37 cellular contexts compared by ENCODE assay signal in the genomic region with DNA sequence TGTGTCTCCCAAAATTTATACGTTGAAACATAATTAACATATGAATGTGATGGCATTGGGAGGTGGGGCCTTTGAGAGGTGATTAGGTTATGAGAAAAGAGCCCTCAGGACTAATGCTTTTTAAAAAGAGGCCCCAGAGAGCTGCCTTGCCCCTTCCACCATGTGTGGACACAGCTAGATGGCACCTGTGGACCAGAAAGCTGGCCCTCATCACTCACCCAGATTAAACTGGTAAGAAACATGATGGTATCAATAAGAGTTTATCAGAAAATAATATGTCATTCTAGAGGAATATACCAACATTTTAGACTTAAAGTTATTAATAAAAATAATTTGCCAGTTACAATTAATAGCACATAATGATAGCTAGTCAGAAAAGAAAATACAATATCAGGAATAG.
"Had no signal": no experiment of that assay in that cellular context is flagged by ENCODE, and none has a peak within 500 bp of the region (broad histone marks: within the 10 kb centered on the region; RNA-seq: fewer than 3 reads in every experiment).

No MANE protein-coding gene starts in this region.

- H3K36me3 Mint-ChIP-seq: activated CD4-positive, alpha-beta memory T cell treated with anti-CD3 and anti-CD28 coated beads for 36 hours; activated naive CD4-positive, alpha-beta T cell treated with anti-CD3 and anti-CD28 coated beads, Interleukin-2, amount 10 ng/mL, durations not matched to agents 7 days and 5 days; brain had no signal

- ATAC-seq: activated CD8-positive, alpha-beta T cell treated with anti-CD3 and anti-CD28 coated beads for 36 hours; activated naive CD8-positive, alpha-beta T cell treated with anti-CD3 and anti-CD28 coated beads, Interleukin-2, amount 50 U/mL, for 24 hours; activated T-cell treated with anti-CD3 and anti-CD28 coated beads, Interleukin-2, amount 50 U/mL, for 4 hours; activated T-cell treated with anti-CD3 and anti-CD28 coated beads, Interleukin-2, amount 50 U/mL, for 72 hours; activated T-helper 17 cell treated with anti-CD3 and anti-CD28 coated beads, Interleukin-2, amount 50 U/mL, for 72 hours had no signal

- H3K4me3 Mint-ChIP-seq: activated B cell treated with CpG ODN at 0.5 μM for 24 hours; activated CD4-positive, alpha-beta memory T cell treated with anti-CD3 and anti-CD28 coated beads for 36 hours; activated CD4-positive, alpha-beta T cell treated with anti-CD3 and anti-CD28 coated beads, Interleukin-2, amount 10 ng/mL, durations not matched to agents 24 days and 14 days; activated CD8-positive, alpha-beta T cell treated with anti-CD3 and anti-CD28 coated beads for 36 hours; activated naive CD4-positive, alpha-beta T cell treated with anti-CD3 and anti-CD28 coated beads, Interleukin-2, amount 10 ng/mL, durations not matched to agents 7 days and 5 days; activated naive CD4-positive, alpha-beta T cell treated with anti-CD3 and anti-CD28 coated beads, Interleukin-2, amount 50 U/mL, for 24 hours; activated naive CD8-positive, alpha-beta T cell; activated naive CD8-positive, alpha-beta T cell treated with anti-CD3 and anti-CD28 coated beads, Interleukin-2, amount 10 ng/mL, durations not matched to agents 7 days and 5 days; activated naive CD8-positive, alpha-beta T cell treated with anti-CD3 and anti-CD28 coated beads, Interleukin-2, amount 50 U/mL, for 24 hours; activated T-cell treated with anti-CD3 and anti-CD28 coated beads, Interleukin-2, amount 50 U/mL, for 4 hours; activated T-cell treated with anti-CD3 and anti-CD28 coated beads, Interleukin-2, amount 50 U/mL, for 72 hours; activated T-helper 1 cell treated with anti-CD3 and anti-CD28 coated beads, Interleukin-12 subunit alpha, Interleukin-12 subunit beta, Interleukin-2, Interleukin-4 antibody, amounts not matched to agents 30 ng/mL and 10 ng/mL and 1 ng/mL, durations not matched to agents 14 hours and 24 hours and 36 hours; activated T-helper 17 cell treated with anti-CD3 and anti-CD28 coated beads, Interleukin-2, amount 50 U/mL, for 72 hours; brain; central memory CD8-positive, alpha-beta T cell; T-helper 1 cell treated with Interleukin-12 subunit alpha and Interleukin-12 subunit beta and Interleukin-4 antibody, amounts not matched to agents 30 μg/mL and 1 μg/mL, for 36 hours; T-helper 2 cell treated with Interferon-gamma antibody and Interleukin-4, amounts not matched to agents 5 μg/mL and 100 μg/mL, for 36 hours had no signal

- H3K36me3 ChIP-seq: ascending aorta, cardiac muscle cell had no signal

- H3K27me3 Mint-ChIP-seq: activated B cell treated with CpG ODN at 0.5 μM for 24 hours; activated naive CD8-positive, alpha-beta T cell; central memory CD8-positive, alpha-beta T cell had no signal

- H3K4me1 ChIP-seq: ascending aorta had no signal

- H3K4me3 ChIP-seq: ascending aorta, cardiac muscle cell had no signal

- H3K27ac Mint-ChIP-seq: activated B cell treated with CpG ODN at 0.5 μM for 24 hours; activated CD4-positive, alpha-beta memory T cell treated with anti-CD3 and anti-CD28 coated beads for 36 hours; activated CD4-positive, alpha-beta T cell treated with anti-CD3 and anti-CD28 coated beads, Interleukin-2, amount 10 ng/mL, durations not matched to agents 24 days and 14 days; activated CD8-positive, alpha-beta T cell treated with anti-CD3 and anti-CD28 coated beads for 36 hours; activated naive CD4-positive, alpha-beta T cell treated with anti-CD3 and anti-CD28 coated beads, Interleukin-2, amount 10 ng/mL, durations not matched to agents 7 days and 5 days; activated naive CD4-positive, alpha-beta T cell treated with anti-CD3 and anti-CD28 coated beads, Interleukin-2, amount 50 U/mL, for 24 hours; activated naive CD8-positive, alpha-beta T cell; activated naive CD8-positive, alpha-beta T cell treated with anti-CD3 and anti-CD28 coated beads, Interleukin-2, amount 10 ng/mL, durations not matched to agents 7 days and 5 days; activated naive CD8-positive, alpha-beta T cell treated with anti-CD3 and anti-CD28 coated beads, Interleukin-2, amount 50 U/mL, for 24 hours; activated T-cell treated with anti-CD3 and anti-CD28 coated beads, Interleukin-2, amount 50 U/mL, for 72 hours; activated T-helper 1 cell treated with anti-CD3 and anti-CD28 coated beads, Interleukin-12 subunit alpha, Interleukin-12 subunit beta, Interleukin-2, Interleukin-4 antibody, amounts not matched to agents 30 ng/mL and 10 ng/mL and 1 ng/mL, durations not matched to agents 14 hours and 24 hours and 36 hours; activated T-helper 17 cell treated with anti-CD3 and anti-CD28 coated beads, Interleukin-2, amount 50 U/mL, for 72 hours; brain; T-helper 1 cell treated with Interleukin-12 subunit alpha and Interleukin-12 subunit beta and Interleukin-4 antibody, amounts not matched to agents 30 μg/mL and 1 μg/mL, for 36 hours; T-helper 2 cell treated with Interferon-gamma antibody and Interleukin-4, amounts not matched to agents 5 μg/mL and 100 μg/mL, for 36 hours had no signal

- H3K9me3 ChIP-seq: ascending aorta had no signal

- H3K9me3 Mint-ChIP-seq: activated CD4-positive, alpha-beta T cell treated with anti-CD3 and anti-CD28 coated beads, Interleukin-2, amount 10 ng/mL, durations not matched to agents 24 days and 14 days; activated naive CD4-positive, alpha-beta T cell treated with anti-CD3 and anti-CD28 coated beads, Interleukin-2, amount 10 ng/mL, durations not matched to agents 7 days and 5 days; activated naive CD8-positive, alpha-beta T cell treated with anti-CD3 and anti-CD28 coated beads, Interleukin-2, amount 10 ng/mL, durations not matched to agents 7 days and 5 days; activated T-cell treated with anti-CD3 and anti-CD28 coated beads, Interleukin-2, amount 50 U/mL, for 4 hours; central memory CD8-positive, alpha-beta T cell had no signal

- FAIRE-seq: bronchial epithelial cell, colon, TTC549 had no signal

- DNase-seq: activated B cell treated with CpG ODN at 0.5 μM for 24 hours; activated CD4-positive, alpha-beta memory T cell treated with anti-CD3 and anti-CD28 coated beads for 36 hours; activated CD4-positive, alpha-beta T cell treated with anti-CD3 and anti-CD28 coated beads for 4 hours; activated CD4-positive, alpha-beta T cell treated with anti-CD3 and anti-CD28 coated beads, Interleukin-2, amount 10 ng/mL, durations not matched to agents 24 days and 14 days; activated CD4-positive, alpha-beta T cell treated with anti-CD3 and anti-CD28 coated beads, Interleukin-2, amount 50 U/mL, for 1 hour; activated CD4-positive, alpha-beta T cell treated with anti-CD3 and anti-CD28 coated beads, Interleukin-2, amount 50 U/mL, for 4 hours; activated CD4-positive, CD25-positive, alpha-beta regulatory T cell treated with anti-CD3 and anti-CD28 coated beads, Interleukin-2, amount 50 U/mL, for 72 hours; activated CD8-positive, alpha-beta memory T cell treated with anti-CD3 and anti-CD28 coated beads, Interleukin-2, amount 50 U/mL, for 4 hours; activated CD8-positive, alpha-beta T cell treated with anti-CD3 and anti-CD28 coated beads for 36 hours; activated gamma-delta T cell; activated naive CD4-positive, alpha-beta T cell treated with anti-CD3 and anti-CD28 coated beads, Interleukin-2, amount 10 ng/mL, durations not matched to agents 7 days and 5 days; activated naive CD4-positive, alpha-beta T cell treated with Interleukin-2 at 50 U/mL for 16 hours; activated naive CD8-positive, alpha-beta T cell treated with anti-CD3 and anti-CD28 coated beads, Interleukin-2, amount 10 ng/mL, durations not matched to agents 7 days and 5 days; activated naive CD8-positive, alpha-beta T cell treated with anti-CD3 and anti-CD28 coated beads, Interleukin-2, amount 50 U/mL, for 24 hours; activated T-cell treated with anti-CD3 and anti-CD28 coated beads for 4 hours; activated T-cell treated with anti-CD3 and anti-CD28 coated beads, Interleukin-2, amount 50 U/mL, for 1 hour; activated T-cell treated with anti-CD3 and anti-CD28 coated beads, Interleukin-2, amount 50 U/mL, for 4 hours; activated T-cell treated with anti-CD3 and anti-CD28 coated beads, Interleukin-2, amount 50 U/mL, for 72 hours; anterior cingulate cortex; caudate nucleus; cerebellar nuclear complex; T-helper 2 cell; T-helper 9 cell had no signal

- H3K4me1 Mint-ChIP-seq: activated B cell treated with CpG ODN at 0.5 μM for 24 hours; brain; central memory CD8-positive, alpha-beta T cell had no signal

- H3K27ac ChIP-seq: ascending aorta, cardiac muscle cell, VCaP had no signal

- H3K27me3 ChIP-seq: ascending aorta, cardiac muscle cell had no signal
